In the genomic region with DNA sequence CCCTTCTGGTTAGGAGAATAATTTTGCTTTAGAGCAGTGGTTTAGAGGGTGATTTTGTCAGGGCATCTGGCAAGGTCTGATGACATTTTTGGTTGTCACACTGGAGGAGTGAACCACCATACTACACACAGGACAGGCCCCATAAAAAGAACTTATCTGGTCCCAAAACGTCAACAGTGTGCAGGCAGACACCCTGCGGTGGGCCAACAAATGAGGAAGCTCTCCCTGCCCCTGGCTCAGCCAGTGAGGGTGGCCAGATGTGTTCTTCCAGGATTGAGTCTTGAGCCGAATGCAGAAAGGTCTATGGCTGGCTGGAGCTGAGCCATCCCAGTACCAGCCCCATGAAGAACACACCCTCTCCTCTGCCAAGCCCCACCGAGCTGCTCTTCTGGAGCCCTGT, we compare ENCODE assay signal across 1 cellular context.
TF ChIP-seq lines count a peak whose summit lies in the region.

No MANE protein-coding gene starts in this region.

TF ChIP-seq in IMR-90, 13 proteins besides CTCF, POLR2A, EP300 and RAD21 (continued from another document):
- TF ChIP-seq CHD1 (IDR thresholded peaks at IDR 0.05; ENCODE audit: low read depth, low read length) = no peak
